Comparison of ENCODE assay signal across 8 cellular contexts in genomic region chr2:216404010-216404618, GRCh38. TPM values are rescaled to one million over a fixed set of nuclear protein-coding genes. Genes with fewer than 3 reads are reported as not detected.
DNase-seq lines count a peak whose midpoint lies in the region; ATAC-seq and TF ChIP-seq lines count a peak whose summit lies in the region.
"Had no signal": no experiment of that assay in that cellular context is flagged by ENCODE, and none has a peak within 500 bp of the region (broad histone marks: within the 10 kb centered on the region; RNA-seq: fewer than 3 reads in every experiment).

No MANE protein-coding gene starts in this region.

- no peak overlapping the region for H3K4me3 ChIP-seq in astrocyte of the cerebellum (ENCODE audit: low read depth, low read length)
- H3K4me3 ChIP-seq in kidney epithelial cell (ENCODE audit: low read depth, low read length) = no peak overlapping the region

- TF ChIP-seq CTCF in GM12872 (IDR thresholded peaks at IDR 0.05; ENCODE audit: insufficient read depth, low read depth, low read length) (peak; percentile 89), astrocyte of the cerebellum (IDR thresholded peaks at IDR 0.05; ENCODE audit: low read depth, low read length, missing control alignments) (peak; percentile 82), kidney epithelial cell (IDR thresholded peaks at IDR 0.05; ENCODE audit: insufficient read depth, low read length, poor library complexity, severe bottlenecking) (peak; percentile 85)

- no peaks in the 10 kb centered on the region for H3K27me3 ChIP-seq in kidney epithelial cell (ENCODE audit: control insufficient read depth, insufficient read depth, low read length)

- H3K36me3 ChIP-seq in kidney epithelial cell (ENCODE audit: control insufficient read depth, insufficient read depth, low read length) = peaks cover 1% of the 10 kb centered on the region

- in situ Hi-C loops in astrocyte of the cerebellum (cut with HindIII; ENCODE audit: low sequenced_read_pairs) = no loop called here

- ATAC-seq in HG03378 (IDR thresholded peaks at IDR 0.05; ENCODE audit: unreplicated experiment) (peak; percentile 58), HG02970 (IDR thresholded peaks at IDR 0.05; ENCODE audit: low FRiP score, unreplicated experiment) (no peak)

- DNase-seq in SW480 (ENCODE audit: low spot score) (peak; percentile 59), astrocyte of the cerebellum (ENCODE audit: low read depth) (peak; percentile 12), kidney epithelial cell (ENCODE audit: low read depth) (no peak)
- peak; percentile 33 for DNase-seq in stimulated activated CD8-positive, alpha-beta memory T cell treated with anti-CD3 and anti-CD28 coated beads, Interleukin-15, amount 100 ng/mL, for 1 hour (ENCODE audit: low read depth)

RNA-seq across cellular contexts. Expression of gene SMARCAL1, which starts 8.2 kb away (rescaled TPM):
- total RNA-seq in kidney epithelial cell = 24.0 and 135 TPM in 2 replicates

RNA-seq across cellular contexts. Expression of gene MARCHF4, which starts 31.8 kb away (rescaled TPM):
- 17.2 and 18.3 TPM in 2 replicates for total RNA-seq in kidney epithelial cell
- total RNA-seq: subcutaneous adipose tissue had no signal
